ENCODE assay signal across 20 cellular contexts in genomic region chr11:19913893-19914249, GRCh38.
A peak's percentile ranks its signal among the peaks of the same experiment; 100 is the strongest.
DNase-seq lines count a peak whose midpoint lies in the region; ATAC-seq and TF ChIP-seq lines count a peak whose summit lies in the region.
"Had no signal": no experiment of that assay in that cellular context is flagged by ENCODE, and none has a peak within 500 bp of the region (broad histone marks: within the 10 kb centered on the region; RNA-seq: fewer than 3 reads in every experiment).

No MANE protein-coding gene starts in this region.

- no peak for DNase-seq in GM23338 (ENCODE audit: low spot score)
- no peak for DNase-seq in osteocyte (ENCODE audit: extremely low spot score, unreplicated experiment)
- DNase-seq in SHP77 (lab: John Stamatoyannopoulos, UW) = no peak
- DNase-seq in activated CD8-positive, alpha-beta T cell treated with anti-CD3 and anti-CD28 coated beads for 36 hours = no peak
- DNase-seq in Peyer's patch = no peak
- DNase-seq: DMS79 treated with DMSO at 0.1 percent for 48 hours, HCEC 1CT, KBM-7, MV-4-11, NCI-H1417, NCI-H187 treated with DMSO at 0.1 percent for 48 hours, NCI-H2227 treated with DMSO at 0.1 percent for 48 hours, NCI-H510A treated with DMSO at 0.1 percent for 48 hours, NCI-H82, PC-9, SW 1271 had no signal

- H3K36me3 ChIP-seq in ACC112 (ENCODE audit: insufficient read depth, low read length) (peaks cover 29% of the 10 kb centered on the region), GM23338 (ENCODE audit: insufficient read depth) (peaks cover 5% of the 10 kb centered on the region; the same call in 1 of the 2 replicates), Peyer's patch (no peaks in the 10 kb centered on the region)
- H3K36me3 ChIP-seq: SJSA1 had no signal

- H3K4me1 ChIP-seq in ACC112 (ENCODE audit: control insufficient read depth, insufficient read depth, low read length, unreplicated experiment) (peaks cover 14% of the 10 kb centered on the region), GM23338 (ENCODE audit: insufficient read depth) (peaks cover 32% of the 10 kb centered on the region), Peyer's patch (peaks cover 0 to 4% (median 0%) of the 10 kb centered on the region in 4 donors)

- no peak for TF ChIP-seq CTCF in GM23338 (conservative IDR thresholded peaks at IDR 0.05; ENCODE audit: low read depth in 2 of 2)
- no peak for TF ChIP-seq CTCF in brain (conservative IDR thresholded peaks at IDR 0.05)
- TF ChIP-seq CTCF in osteocyte (IDR thresholded peaks at IDR 0.05) = no peak
- no peak for TF ChIP-seq CTCF in activated CD8-positive, alpha-beta T cell treated with anti-CD3 and anti-CD28 coated beads for 36 hours (IDR thresholded peaks at IDR 0.05)
- no peak for TF ChIP-seq CTCF in Peyer's patch (IDR thresholded peaks at IDR 0.05)

- H3K27me3 Mint-ChIP-seq in GM23338 (ENCODE audit: insufficient read depth, low read depth, poor library complexity) = peaks cover 4% of the 10 kb centered on the region
- H3K27me3 Mint-ChIP-seq in brain = peaks cover 6% of the 10 kb centered on the region
- H3K27me3 Mint-ChIP-seq in osteocyte (ENCODE audit: unreplicated experiment) = no peaks in the 10 kb centered on the region
- H3K27me3 Mint-ChIP-seq in activated CD8-positive, alpha-beta T cell treated with anti-CD3 and anti-CD28 coated beads for 36 hours = no peaks in the 10 kb centered on the region

- no peaks in the 10 kb centered on the region; the same call in 1 of the 2 replicates for H3F3A ChIP-seq in GM23338 (replicated peaks; ENCODE audit: low read depth)

- H3K4me3 Mint-ChIP-seq in GM23338 (no peak overlapping the region), brain (no peak overlapping the region), osteocyte (ENCODE audit: unreplicated experiment) (no peak overlapping the region)
- no peak overlapping the region for H3K4me3 Mint-ChIP-seq in activated CD8-positive, alpha-beta T cell treated with anti-CD3 and anti-CD28 coated beads for 36 hours

- H3K27ac ChIP-seq in ACC112 (ENCODE audit: low read depth, low read length) (0 out of 2 replicates have a peak overlapping the region, but pooled peaks have one; percentile 18), GM23338 (ENCODE audit: low read depth) (peak overlapping the region; percentile 42), Peyer's patch (no peak overlapping the region)
- H3K27ac ChIP-seq: PC-9, SJSA1 had no signal

- H2AFZ ChIP-seq in ACC112 (ENCODE audit: low read length, unreplicated experiment) (no peak overlapping the region), GM23338 (no peak overlapping the region)
- H2AFZ ChIP-seq: PC-9 had no signal

- peaks cover 4% of the 10 kb centered on the region; the same call in 1 of the 2 replicates for H4K20me1 ChIP-seq in GM23338 (replicated peaks; ENCODE audit: insufficient read depth)

- no peak overlapping the region for H3K4me3 ChIP-seq in ACC112 (ENCODE audit: low read depth, low read length)
- H3K4me3 ChIP-seq in GM23338 = no peak overlapping the region
- no peak overlapping the region for H3K4me3 ChIP-seq in Peyer's patch
- H3K4me3 ChIP-seq: PC-9, SJSA1 had no signal

- TF ChIP-seq POLR2A in Peyer's patch (IDR thresholded peaks at IDR 0.05) = no peak

- H3K79me2 ChIP-seq in ACC112 (ENCODE audit: control insufficient read depth, insufficient read depth, low read length, unreplicated experiment) = peaks cover 16% of the 10 kb centered on the region
- H3K79me2 ChIP-seq in GM23338 (replicated peaks; ENCODE audit: insufficient read depth) = no peaks in the 10 kb centered on the region

- CTCF ChIA-PET in activated CD8-positive, alpha-beta T cell treated with anti-CD3 and anti-CD28 coated beads for 36 hours (lab: Charles Lee) = interaction anchor here (0.7 kb wide), 1 partner anchor 10 kb away, joined by 3 read pairs; no protein-coding TSS in a partner anchor

- H3K27ac Mint-ChIP-seq in GM23338 = peak overlapping the region; percentile 72
- peak overlapping the region in 3 of 5 experiments; percentile 61 to 79 (median 69) for H3K27ac Mint-ChIP-seq in brain
- H3K27ac Mint-ChIP-seq in osteocyte (ENCODE audit: unreplicated experiment) = peak overlapping the region; percentile 27
- H3K27ac Mint-ChIP-seq in activated CD8-positive, alpha-beta T cell treated with anti-CD3 and anti-CD28 coated beads for 36 hours = no peak overlapping the region

- H3K9me3 Mint-ChIP-seq in GM23338 (no peaks in the 10 kb centered on the region), brain (no peaks in the 10 kb centered on the region), osteocyte (ENCODE audit: unreplicated experiment) (no peaks in the 10 kb centered on the region)
- H3K9me3 Mint-ChIP-seq in activated CD8-positive, alpha-beta T cell treated with anti-CD3 and anti-CD28 coated beads for 36 hours = no peaks in the 10 kb centered on the region

- ATAC-seq in GM23338 = no peak
- ATAC-seq in activated CD8-positive, alpha-beta T cell treated with anti-CD3 and anti-CD28 coated beads for 36 hours = no peak
- no peak for ATAC-seq in GM21786 (IDR thresholded peaks at IDR 0.05; ENCODE audit: unreplicated experiment)

- H3K4me2 ChIP-seq in GM23338 = peak overlapping the region; percentile 10
- H3K4me2 ChIP-seq: PC-9 had no signal

- peaks cover 32% of the 10 kb centered on the region for H3K36me3 Mint-ChIP-seq in GM23338 (ENCODE audit: low read depth)
- peaks cover 19% of the 10 kb centered on the region for H3K36me3 Mint-ChIP-seq in brain
- peaks cover 2% of the 10 kb centered on the region for H3K36me3 Mint-ChIP-seq in osteocyte (ENCODE audit: unreplicated experiment)
- no peaks in the 10 kb centered on the region for H3K36me3 Mint-ChIP-seq in activated CD8-positive, alpha-beta T cell treated with anti-CD3 and anti-CD28 coated beads for 36 hours (ENCODE audit: low read depth)

- no peaks in the 10 kb centered on the region for H3K9me3 ChIP-seq in Peyer's patch
- H3K9me3 ChIP-seq: SJSA1 had no signal

- POLR2A ChIA-PET in activated CD8-positive, alpha-beta T cell treated with anti-CD3 and anti-CD28 coated beads for 36 hours (lab: Charles Lee) = no interaction called here

- no peaks in the 10 kb centered on the region for H3K27me3 ChIP-seq in ACC112 (ENCODE audit: insufficient read depth, low read length)
- H3K27me3 ChIP-seq in GM23338 (ENCODE audit: insufficient read depth) = no peaks in the 10 kb centered on the region
- no peaks in the 10 kb centered on the region for H3K27me3 ChIP-seq in Peyer's patch
- H3K27me3 ChIP-seq: SJSA1 had no signal

- intact Hi-C loops in activated CD8-positive, alpha-beta T cell treated with anti-CD3 and anti-CD28 coated beads for 36 hours (cut with micrococcal nuclease) = no loop called here

- no peaks in the 10 kb centered on the region for H3K9me2 ChIP-seq in GM23338 (ENCODE audit: insufficient read depth)

- H3K4me1 Mint-ChIP-seq in GM23338 = peaks cover 41% of the 10 kb centered on the region
- peaks cover 33% of the 10 kb centered on the region for H3K4me1 Mint-ChIP-seq in brain
- H3K4me1 Mint-ChIP-seq in osteocyte (ENCODE audit: unreplicated experiment) = peaks cover 48% of the 10 kb centered on the region
- H3K4me1 Mint-ChIP-seq in activated CD8-positive, alpha-beta T cell treated with anti-CD3 and anti-CD28 coated beads for 36 hours (ENCODE audit: low read depth) = no peaks in the 10 kb centered on the region

TF ChIP-seq in GM23338, 12 proteins besides CTCF, POLR2A, EP300 and RAD21:
- TF ChIP-seq ETS1 (IDR thresholded peaks at IDR 0.05) = no peak
- TF ChIP-seq NANOG (IDR thresholded peaks at IDR 0.05; ENCODE audit: borderline replicate concordance) = no peak
- no peak for TF ChIP-seq ZNF114 (CRISPR knock-in tag; IDR thresholded peaks at IDR 0.05)
- TF ChIP-seq JUNB (IDR thresholded peaks at IDR 0.05; ENCODE audit: unreplicated experiment) = no peak
- no peak for TF ChIP-seq POLR2AphosphoS5 (IDR thresholded peaks at IDR 0.05; ENCODE audit: low read depth)
- TF ChIP-seq ZNF331 (CRISPR knock-in tag; IDR thresholded peaks at IDR 0.05; ENCODE audit: low read depth) = no peak
- TF ChIP-seq EZH2 (IDR thresholded peaks at IDR 0.05; ENCODE audit: low read depth, unreplicated experiment) = no peak
- no peak for TF ChIP-seq EZH2phosphoT487 (IDR thresholded peaks at IDR 0.05; ENCODE audit: unreplicated experiment)

Comparison
In these comparisons a context has a peak if more than half of its experiments do, and no peak if none do; other contexts are left out.
1. H3K27ac ChIP-seq: peak in ACC112 (single experiment) and GM23338 (single experiment); none in Peyer's patch (0 of 4).